In the genomic region with DNA sequence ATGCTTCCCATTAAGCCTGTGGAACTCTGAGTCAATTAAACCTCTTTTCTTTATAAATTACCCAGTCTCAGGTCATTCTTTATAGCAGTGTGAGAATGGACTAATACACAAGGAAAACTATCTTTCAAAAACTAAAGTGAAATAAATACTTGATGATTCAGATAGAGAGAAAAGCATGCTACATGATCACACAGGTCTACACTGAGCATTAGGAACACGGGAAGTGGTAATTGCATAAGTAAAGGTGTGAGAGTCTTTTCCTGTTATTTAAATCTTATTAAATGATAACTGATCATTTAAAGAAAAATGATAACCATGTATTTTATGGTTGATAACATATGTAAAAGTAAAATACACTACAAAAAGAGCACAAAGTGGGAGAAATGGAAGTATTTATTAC, we compare ENCODE assay signal across 7 cellular contexts.
"Had no signal": no experiment of that assay in that cellular context is flagged by ENCODE, and none has a peak within 500 bp of the region (broad histone marks: within the 10 kb centered on the region; RNA-seq: fewer than 3 reads in every experiment).

No MANE protein-coding gene starts in this region.

- H3K4me3 ChIP-seq: GM23338 had no signal

- H3K4me3 Mint-ChIP-seq: GM23338, H9 had no signal

- FAIRE-seq: H1, H54, HTR-8/SVneo had no signal

- H3K9me3 Mint-ChIP-seq: GM23338 had no signal

- DNase-seq: H9, HCEC 1CT, IMR-90 had no signal

- H3K27ac Mint-ChIP-seq: GM23338, H9 had no signal

- ATAC-seq: GM23338 had no signal
